Comparison of ENCODE assay signal across 8 cellular contexts in the genomic region with DNA sequence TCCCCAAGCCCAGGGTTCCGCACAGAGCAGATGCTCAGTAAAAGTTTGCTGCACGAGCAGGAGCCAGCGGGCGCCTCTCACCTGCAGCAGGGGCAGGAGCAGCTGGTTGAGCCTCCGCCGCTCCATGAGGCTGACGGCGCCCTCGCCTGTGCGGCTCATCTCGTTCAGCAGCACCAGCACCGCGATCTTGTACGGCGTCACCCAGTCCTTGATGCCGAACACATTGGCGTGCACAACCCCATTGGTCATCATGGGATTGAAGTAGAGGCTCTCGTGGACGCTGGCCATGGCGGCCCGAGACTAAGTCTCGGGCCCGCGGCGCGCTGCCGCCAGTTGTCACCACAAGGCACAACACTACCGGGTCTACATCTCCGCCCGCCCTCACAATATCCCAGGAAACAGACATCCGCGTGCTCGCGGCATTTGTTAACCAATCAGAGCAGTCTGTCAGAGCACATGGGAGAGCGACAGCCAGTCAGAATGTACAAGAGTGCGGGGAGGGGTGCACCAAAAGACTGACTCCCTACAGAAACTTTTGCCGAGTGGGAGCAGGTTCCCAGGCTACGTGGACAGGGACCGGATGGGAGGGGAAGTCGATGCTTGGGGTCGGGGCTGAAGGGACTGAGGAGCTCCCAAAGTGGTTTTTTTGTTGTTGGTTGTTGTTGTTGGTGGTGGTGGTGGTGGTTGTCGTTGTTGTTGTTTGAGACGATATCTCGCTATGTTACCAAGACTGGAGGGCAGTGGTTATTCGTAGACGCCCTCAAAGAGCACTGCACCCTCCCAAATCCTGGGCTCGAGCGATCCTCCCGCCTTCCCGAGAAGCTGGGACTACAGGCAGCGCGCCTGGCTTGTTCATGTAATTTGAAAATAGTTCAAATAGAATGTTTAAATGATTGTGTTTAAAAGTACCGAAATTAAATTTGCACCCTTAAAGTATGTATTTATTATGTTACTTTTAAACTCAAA. TPM values are rescaled to one million over a fixed set of nuclear protein-coding genes. Genes with fewer than 3 reads are reported as not detected.
A peak's percentile ranks its signal among the peaks of the same experiment; 100 is the strongest.
DNase-seq lines count a peak whose midpoint lies in the region; ATAC-seq, FAIRE-seq and TF ChIP-seq lines count a peak whose summit lies in the region.

A gene with protein sequence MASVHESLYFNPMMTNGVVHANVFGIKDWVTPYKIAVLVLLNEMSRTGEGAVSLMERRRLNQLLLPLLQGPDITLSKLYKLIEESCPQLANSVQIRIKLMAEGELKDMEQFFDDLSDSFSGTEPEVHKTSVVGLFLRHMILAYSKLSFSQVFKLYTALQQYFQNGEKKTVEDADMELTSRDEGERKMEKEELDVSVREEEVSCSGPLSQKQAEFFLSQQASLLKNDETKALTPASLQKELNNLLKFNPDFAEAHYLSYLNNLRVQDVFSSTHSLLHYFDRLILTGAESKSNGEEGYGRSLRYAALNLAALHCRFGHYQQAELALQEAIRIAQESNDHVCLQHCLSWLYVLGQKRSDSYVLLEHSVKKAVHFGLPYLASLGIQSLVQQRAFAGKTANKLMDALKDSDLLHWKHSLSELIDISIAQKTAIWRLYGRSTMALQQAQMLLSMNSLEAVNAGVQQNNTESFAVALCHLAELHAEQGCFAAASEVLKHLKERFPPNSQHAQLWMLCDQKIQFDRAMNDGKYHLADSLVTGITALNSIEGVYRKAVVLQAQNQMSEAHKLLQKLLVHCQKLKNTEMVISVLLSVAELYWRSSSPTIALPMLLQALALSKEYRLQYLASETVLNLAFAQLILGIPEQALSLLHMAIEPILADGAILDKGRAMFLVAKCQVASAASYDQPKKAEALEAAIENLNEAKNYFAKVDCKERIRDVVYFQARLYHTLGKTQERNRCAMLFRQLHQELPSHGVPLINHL (minus strand): TSS at position 359 of the 966 bp plus-strand sequence. CDS start 71 bp downstream, at position 288.

- H3K27me3 ChIP-seq in HUES64 (ENCODE audit: insufficient read depth, low read length) (peaks cover 2% of the 10 kb centered on the region; the same call in 1 of the 2 replicates), OCI-LY1 (ENCODE audit: insufficient read depth, low read length) (no peaks in the 10 kb centered on the region)

- WGBS in HUES64: 1% methylated on average over 50 of the region's 53 CpGs
- WGBS in mesodermal cell (ENCODE audit: insufficient coverage in 2 of 2), 2 experiments: 0% methylated on average over 31 to 38 of the region's 53 CpGs

- no peaks in the 10 kb centered on the region for H3K9me2 ChIP-seq in OCI-LY1 (ENCODE audit: low read depth, low read length)

- peak within 1 kb of the TSS; percentile 93 for H3K4me2 ChIP-seq in OCI-LY1 (ENCODE audit: low read length)

- H3K4me1 ChIP-seq in HUES64 (ENCODE audit: insufficient read depth, low read length) (0 out of 2 replicates have a peak, but pooled peaks cover 8% of the 10 kb centered on the region), OCI-LY1 (ENCODE audit: insufficient read depth, low read length, severe bottlenecking) (peaks cover 23% of the 10 kb centered on the region), mesodermal cell (ENCODE audit: control insufficient read depth, insufficient read depth, low read length, poor library complexity, severe bottlenecking) (no peaks in the 10 kb centered on the region)

- H2AFZ ChIP-seq in OCI-LY1 (ENCODE audit: low read length): peak within 1 kb of the TSS; percentile 37; the same call in 1 of the 2 replicates

- peak; percentile 90 for FAIRE-seq in endometrium (lab: Jason Lieb, UNC)

- H3K9me3 ChIP-seq in HUES64 (ENCODE audit: insufficient read depth, low read depth, low read length) (no peaks in the 10 kb centered on the region), OCI-LY1 (ENCODE audit: low read length) (no peaks in the 10 kb centered on the region), mesodermal cell (ENCODE audit: control insufficient read depth, low read length) (no peaks in the 10 kb centered on the region)

- peak; percentile 94 for DNase-seq in D341Med (ENCODE audit: low spot score)
- DNase-seq in activated CD8-positive, alpha-beta memory T cell treated with anti-CD3 and anti-CD28 coated beads, Interleukin-2, amount 50 U/mL, for 4 hours: peak; percentile 85
- DNase-seq in stimulated activated CD8-positive, alpha-beta memory T cell treated with anti-CD3 and anti-CD28 coated beads, Interleukin-15, amount 100 ng/mL, for 4 hours (ENCODE audit: low read depth in 2 of 2): peak; percentile 78 to 86

- ATAC-seq in GM21447 (IDR thresholded peaks at IDR 0.05; ENCODE audit: unreplicated experiment): peak; percentile 98

- H3K4me3 ChIP-seq in HUES64 (ENCODE audit: low read length) (peak within 1 kb of the TSS; percentile 88), OCI-LY1 (ENCODE audit: low read depth, low read length, poor library complexity, severe bottlenecking) (peak within 1 kb of the TSS; percentile 89), mesodermal cell (ENCODE audit: extremely low read depth, insufficient read depth, low read length, poor library complexity, severe bottlenecking) (peak within 1 kb of the TSS; percentile 85)

- H3F3A ChIP-seq in OCI-LY1 (ENCODE audit: insufficient read depth, low read length): no peaks in the 10 kb centered on the region

- peaks cover 43% of the 10 kb centered on the region for H3K79me2 ChIP-seq in OCI-LY1 (ENCODE audit: insufficient read depth, low read length)

- H3K9ac ChIP-seq in HUES64 (ENCODE audit: low read depth, low read length): peak within 1 kb of the TSS; percentile 82
- peak within 1 kb of the TSS; percentile 88 for H3K9ac ChIP-seq in OCI-LY1 (ENCODE audit: low read length)

- TF ChIP-seq CTCF in OCI-LY1 (IDR thresholded peaks at IDR 0.05; ENCODE audit: low read length): no peak; the same call in 1 of the 2 replicates

- no peaks in the 10 kb centered on the region for H4K20me1 ChIP-seq in OCI-LY1 (ENCODE audit: insufficient read depth, low read length)

- H3K36me3 ChIP-seq in HUES64 (ENCODE audit: insufficient read depth, low read length): peaks cover 10% of the 10 kb centered on the region
- peaks cover 15% of the 10 kb centered on the region; the same call in 1 of the 2 replicates for H3K36me3 ChIP-seq in OCI-LY1 (ENCODE audit: insufficient read depth, low read length)
- H3K36me3 ChIP-seq in mesodermal cell (ENCODE audit: control insufficient read depth, insufficient read depth, low read length): peaks cover 4% of the 10 kb centered on the region

- peak within 1 kb of the TSS; percentile 64; the same call in 1 of the 2 replicates for H3K27ac ChIP-seq in HUES64 (ENCODE audit: low read depth, low read length)
- H3K27ac ChIP-seq in OCI-LY1 (ENCODE audit: low read depth, low read length, poor library complexity, severe bottlenecking): peak within 1 kb of the TSS; percentile 77
- peak within 1 kb of the TSS; percentile 85 for H3K27ac ChIP-seq in mesodermal cell (ENCODE audit: low read depth, low read length, severe bottlenecking)

RNA-seq across cellular contexts. Expression of the gene that starts here (rescaled TPM):
- 76.1 TPM for polyA plus RNA-seq in HUES64 (2013, experiment 1 of 2)
- polyA plus RNA-seq in HUES64 (2013, experiment 2 of 2): 74.6 TPM
- 94.1 TPM for polyA plus RNA-seq in mesodermal cell (2013, experiment 1 of 2)
- polyA plus RNA-seq in mesodermal cell (2013, experiment 2 of 2): 89.3 TPM

Comparison
In these comparisons a context has a peak if more than half of its experiments do, and no peak if none do; other contexts are left out.
1. Peak in every context shown above with its lines: DNase-seq, ATAC-seq, H3K4me3 ChIP-seq and H3K27ac ChIP-seq.